30 cellular contexts compared by ENCODE assay signal in genomic region chr14:85622106-85622505, GRCh38.
"Had no signal": no experiment of that assay in that cellular context is flagged by ENCODE, and none has a peak within 500 bp of the region (broad histone marks: within the 10 kb centered on the region; RNA-seq: fewer than 3 reads in every experiment).

No MANE protein-coding gene starts in this region.

- H3K9ac ChIP-seq: SK-N-SH had no signal

- H3K4me3 Mint-ChIP-seq: activated CD4-positive, alpha-beta memory T cell treated with anti-CD3 and anti-CD28 coated beads, Interleukin-2, amount 10 ng/mL, durations not matched to agents 7 days and 5 days; activated CD8-positive, alpha-beta memory T cell treated with anti-CD3 and anti-CD28 coated beads, Interleukin-2, amount 10 ng/mL, durations not matched to agents 7 days and 5 days; activated naive CD4-positive, alpha-beta T cell treated with anti-CD3 and anti-CD28 coated beads, Interleukin-2, amount 10 ng/mL, durations not matched to agents 7 days and 5 days; activated naive CD8-positive, alpha-beta T cell; activated naive CD8-positive, alpha-beta T cell treated with anti-CD3 and anti-CD28 coated beads, Interleukin-2, amount 50 U/mL, for 24 hours; brain; T-helper 1 cell treated with Interleukin-12 subunit alpha and Interleukin-12 subunit beta and Interleukin-4 antibody, amounts not matched to agents 30 μg/mL and 1 μg/mL, for 36 hours; T-helper 2 cell treated with Interferon-gamma antibody and Interleukin-4, amounts not matched to agents 5 μg/mL and 100 μg/mL, for 36 hours had no signal

- H3K36me3 Mint-ChIP-seq: activated CD8-positive, alpha-beta memory T cell treated with anti-CD3 and anti-CD28 coated beads, Interleukin-2, amount 10 ng/mL, durations not matched to agents 7 days and 5 days; activated naive CD4-positive, alpha-beta T cell treated with anti-CD3 and anti-CD28 coated beads, Interleukin-2, amount 10 ng/mL, durations not matched to agents 7 days and 5 days; activated naive CD8-positive, alpha-beta T cell had no signal

- H3K4me2 ChIP-seq: SK-N-SH had no signal

- H3K9me3 ChIP-seq: MG63, Peyer's patch, SJSA1, SK-N-SH had no signal

- ATAC-seq: activated CD8-positive, alpha-beta memory T cell treated with anti-CD3 and anti-CD28 coated beads, Interleukin-2, amount 10 ng/mL, durations not matched to agents 7 days and 5 days; activated naive CD8-positive, alpha-beta T cell treated with anti-CD3 and anti-CD28 coated beads, Interleukin-2, amount 50 U/mL, for 24 hours; Right ventricle myocardium inferior had no signal

- DNase-seq: activated CD4-positive, alpha-beta memory T cell treated with anti-CD3 and anti-CD28 coated beads, Interleukin-2, amount 10 ng/mL, durations not matched to agents 7 days and 5 days; activated CD4-positive, alpha-beta T cell treated with anti-CD3 and anti-CD28 coated beads for 1 hour; activated CD4-positive, alpha-beta T cell treated with anti-CD3 and anti-CD28 coated beads for 48 hours; activated CD4-positive, CD25-positive, alpha-beta regulatory T cell; activated CD8-positive, alpha-beta memory T cell treated with anti-CD3 and anti-CD28 coated beads for 24 hours; activated CD8-positive, alpha-beta memory T cell treated with anti-CD3 and anti-CD28 coated beads, Interleukin-2, amount 10 ng/mL, durations not matched to agents 7 days and 5 days; activated CD8-positive, alpha-beta memory T cell treated with anti-CD3 and anti-CD28 coated beads, Interleukin-2, amount 50 U/mL, for 48 hours; activated effector memory CD4-positive, alpha-beta T cell treated with Interleukin-2 at 50 U/mL for 16 hours; activated naive CD4-positive, alpha-beta T cell treated with anti-CD3 and anti-CD28 coated beads, Interleukin-2, amount 10 ng/mL, durations not matched to agents 7 days and 5 days; activated naive CD8-positive, alpha-beta T cell treated with anti-CD3 and anti-CD28 coated beads, Interleukin-2, amount 50 U/mL, for 24 hours; activated T-cell treated with anti-CD3 and anti-CD28 coated beads, Interleukin-2, amount 50 U/mL, for 48 hours; anterior cingulate cortex; central memory CD4-positive, alpha-beta T cell; MG63; NCI-H1092; NCI-H1436 treated with DMSO at 0.1 percent for 48 hours; NCI-H1694 treated with DMSO at 0.1 percent for 48 hours; NCI-H2029; NCI-H345; NCI-H524 treated with DMSO at 0.1 percent for 48 hours; Peyer's patch; SK-N-SH had no signal

- H3K27me3 ChIP-seq: MG63, Peyer's patch, SJSA1 had no signal

- H3K36me3 ChIP-seq: MG63 had no signal

- H3K9me3 Mint-ChIP-seq: activated naive CD8-positive, alpha-beta T cell treated with anti-CD3 and anti-CD28 coated beads, Interleukin-2, amount 50 U/mL, for 24 hours; brain; T-helper 1 cell treated with Interleukin-12 subunit alpha and Interleukin-12 subunit beta and Interleukin-4 antibody, amounts not matched to agents 30 μg/mL and 1 μg/mL, for 36 hours; T-helper 2 cell treated with Interferon-gamma antibody and Interleukin-4, amounts not matched to agents 5 μg/mL and 100 μg/mL, for 36 hours had no signal

- H3K27ac Mint-ChIP-seq: activated CD4-positive, alpha-beta memory T cell treated with anti-CD3 and anti-CD28 coated beads, Interleukin-2, amount 10 ng/mL, durations not matched to agents 7 days and 5 days; activated CD8-positive, alpha-beta memory T cell treated with anti-CD3 and anti-CD28 coated beads, Interleukin-2, amount 10 ng/mL, durations not matched to agents 7 days and 5 days; activated naive CD4-positive, alpha-beta T cell treated with anti-CD3 and anti-CD28 coated beads, Interleukin-2, amount 10 ng/mL, durations not matched to agents 7 days and 5 days; activated naive CD8-positive, alpha-beta T cell; activated naive CD8-positive, alpha-beta T cell treated with anti-CD3 and anti-CD28 coated beads, Interleukin-2, amount 50 U/mL, for 24 hours; brain; T-helper 1 cell treated with Interleukin-12 subunit alpha and Interleukin-12 subunit beta and Interleukin-4 antibody, amounts not matched to agents 30 μg/mL and 1 μg/mL, for 36 hours; T-helper 2 cell treated with Interferon-gamma antibody and Interleukin-4, amounts not matched to agents 5 μg/mL and 100 μg/mL, for 36 hours had no signal

- H3K27ac ChIP-seq: Peyer's patch, RWPE1, SJSA1, VCaP had no signal

- H3K27me3 Mint-ChIP-seq: activated CD4-positive, alpha-beta memory T cell treated with anti-CD3 and anti-CD28 coated beads, Interleukin-2, amount 10 ng/mL, durations not matched to agents 7 days and 5 days; activated CD8-positive, alpha-beta memory T cell treated with anti-CD3 and anti-CD28 coated beads, Interleukin-2, amount 10 ng/mL, durations not matched to agents 7 days and 5 days; activated naive CD4-positive, alpha-beta T cell treated with anti-CD3 and anti-CD28 coated beads, Interleukin-2, amount 10 ng/mL, durations not matched to agents 7 days and 5 days; activated naive CD8-positive, alpha-beta T cell; activated naive CD8-positive, alpha-beta T cell treated with anti-CD3 and anti-CD28 coated beads, Interleukin-2, amount 50 U/mL, for 24 hours; brain had no signal

- H3K9me2 ChIP-seq: SK-N-SH had no signal

- H3K4me3 ChIP-seq: MG63, Peyer's patch, SJSA1 had no signal

- H3K4me1 ChIP-seq: Peyer's patch had no signal

- H3K4me1 Mint-ChIP-seq: activated CD4-positive, alpha-beta memory T cell treated with anti-CD3 and anti-CD28 coated beads, Interleukin-2, amount 10 ng/mL, durations not matched to agents 7 days and 5 days; activated CD8-positive, alpha-beta memory T cell treated with anti-CD3 and anti-CD28 coated beads, Interleukin-2, amount 10 ng/mL, durations not matched to agents 7 days and 5 days; activated naive CD4-positive, alpha-beta T cell treated with anti-CD3 and anti-CD28 coated beads, Interleukin-2, amount 10 ng/mL, durations not matched to agents 7 days and 5 days; activated naive CD8-positive, alpha-beta T cell treated with anti-CD3 and anti-CD28 coated beads, Interleukin-2, amount 50 U/mL, for 24 hours had no signal
